ENCODE assay signal across 37 cellular contexts in the genomic region with DNA sequence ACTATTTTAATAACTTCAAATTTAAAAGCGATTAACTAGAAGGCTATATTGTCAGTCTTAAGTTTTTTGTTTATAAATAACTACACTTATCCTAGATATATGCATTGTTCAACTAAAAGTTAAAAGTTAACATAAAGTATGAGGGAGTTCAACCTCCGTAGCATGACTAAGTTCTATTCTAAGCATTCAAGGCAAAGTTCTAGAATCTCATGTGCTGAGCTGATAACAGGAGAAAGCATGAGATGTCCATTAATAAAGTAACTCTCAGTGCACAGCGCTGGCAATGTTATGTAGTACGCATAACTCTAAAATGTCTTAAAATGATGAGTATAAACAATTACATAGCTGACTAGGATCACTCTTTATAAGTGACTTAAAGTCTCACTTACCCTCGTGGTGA.
"Had no signal": no experiment of that assay in that cellular context is flagged by ENCODE, and none has a peak within 500 bp of the region (broad histone marks: within the 10 kb centered on the region; RNA-seq: fewer than 3 reads in every experiment).

No MANE protein-coding gene starts in this region.

- H3K4me1 ChIP-seq: Peyer's patch had no signal

- H3K4me3 ChIP-seq: MG63, Peyer's patch had no signal

- ATAC-seq: activated CD8-positive, alpha-beta memory T cell treated with anti-CD3 and anti-CD28 coated beads, Interleukin-2, amount 10 ng/mL, durations not matched to agents 7 days and 5 days; activated naive CD8-positive, alpha-beta T cell treated with anti-CD3 and anti-CD28 coated beads, Interleukin-2, amount 50 U/mL, for 24 hours; PC-3; Right ventricle myocardium inferior had no signal

- H3K9me3 Mint-ChIP-seq: activated naive CD4-positive, alpha-beta T cell treated with anti-CD3 and anti-CD28 coated beads, Interleukin-2, amount 10 ng/mL, durations not matched to agents 7 days and 5 days had no signal

- H3K4me3 Mint-ChIP-seq: activated B cell treated with CpG ODN at 0.5 μM for 24 hours; activated CD4-positive, alpha-beta memory T cell treated with anti-CD3 and anti-CD28 coated beads, Interleukin-2, amount 10 ng/mL, durations not matched to agents 7 days and 5 days; activated CD8-positive, alpha-beta memory T cell treated with anti-CD3 and anti-CD28 coated beads, Interleukin-2, amount 10 ng/mL, durations not matched to agents 7 days and 5 days; activated naive CD4-positive, alpha-beta T cell treated with anti-CD3 and anti-CD28 coated beads, Interleukin-2, amount 10 ng/mL, durations not matched to agents 7 days and 5 days; activated naive CD8-positive, alpha-beta T cell; activated naive CD8-positive, alpha-beta T cell treated with anti-CD3 and anti-CD28 coated beads, Interleukin-2, amount 50 U/mL, for 24 hours had no signal

- H3K27ac Mint-ChIP-seq: activated B cell treated with CpG ODN at 0.5 μM for 24 hours; activated CD4-positive, alpha-beta memory T cell treated with anti-CD3 and anti-CD28 coated beads, Interleukin-2, amount 10 ng/mL, durations not matched to agents 7 days and 5 days; activated CD8-positive, alpha-beta memory T cell treated with anti-CD3 and anti-CD28 coated beads, Interleukin-2, amount 10 ng/mL, durations not matched to agents 7 days and 5 days; activated naive CD4-positive, alpha-beta T cell treated with anti-CD3 and anti-CD28 coated beads, Interleukin-2, amount 10 ng/mL, durations not matched to agents 7 days and 5 days; activated naive CD8-positive, alpha-beta T cell; activated naive CD8-positive, alpha-beta T cell treated with anti-CD3 and anti-CD28 coated beads, Interleukin-2, amount 50 U/mL, for 24 hours had no signal

- H3K4me1 Mint-ChIP-seq: activated CD4-positive, alpha-beta memory T cell treated with anti-CD3 and anti-CD28 coated beads, Interleukin-2, amount 10 ng/mL, durations not matched to agents 7 days and 5 days; activated naive CD4-positive, alpha-beta T cell treated with anti-CD3 and anti-CD28 coated beads, Interleukin-2, amount 10 ng/mL, durations not matched to agents 7 days and 5 days had no signal

- H3K9me3 ChIP-seq: Peyer's patch had no signal

- H3K36me3 ChIP-seq: brain microvascular endothelial cell, MG63, Peyer's patch had no signal

- H3K27me3 ChIP-seq: brain microvascular endothelial cell, MG63, Peyer's patch had no signal

- H3K27ac ChIP-seq: brain microvascular endothelial cell, Peyer's patch, RWPE1, VCaP had no signal

- DNase-seq: activated B cell treated with CpG ODN at 0.5 μM for 24 hours; activated CD4-positive, alpha-beta memory T cell treated with anti-CD3 and anti-CD28 coated beads, Interleukin-2, amount 10 ng/mL, durations not matched to agents 7 days and 5 days; activated CD4-positive, alpha-beta T cell treated with anti-CD3 and anti-CD28 coated beads for 1 hour; activated CD4-positive, alpha-beta T cell treated with anti-CD3 and anti-CD28 coated beads for 48 hours; activated CD8-positive, alpha-beta memory T cell treated with anti-CD3 and anti-CD28 coated beads for 24 hours; activated CD8-positive, alpha-beta memory T cell treated with anti-CD3 and anti-CD28 coated beads, Interleukin-2, amount 10 ng/mL, durations not matched to agents 7 days and 5 days; activated CD8-positive, alpha-beta memory T cell treated with anti-CD3 and anti-CD28 coated beads, Interleukin-2, amount 50 U/mL, for 48 hours; activated effector memory CD4-positive, alpha-beta T cell treated with Interleukin-2 at 50 U/mL for 16 hours; activated naive CD4-positive, alpha-beta T cell treated with anti-CD3 and anti-CD28 coated beads, Interleukin-2, amount 10 ng/mL, durations not matched to agents 7 days and 5 days; activated naive CD8-positive, alpha-beta T cell treated with anti-CD3 and anti-CD28 coated beads, Interleukin-2, amount 50 U/mL, for 24 hours; activated T-cell treated with anti-CD3 and anti-CD28 coated beads, Interleukin-2, amount 50 U/mL, for 48 hours; amniotic stem cell; aorta; brain microvascular endothelial cell; central memory CD4-positive, alpha-beta T cell; Kasumi-1; KG1; MG63; NCI-H1048; NCI-H1105 treated with DMSO at 0.1 percent for 48 hours; NCI-H1436 treated with DMSO at 0.1 percent for 48 hours; NCI-H1694 treated with DMSO at 0.1 percent for 48 hours; NCI-H2029; NCI-H345; NCI-H524 treated with DMSO at 0.1 percent for 48 hours; NK-92 treated with Interleukin-12 subunit alpha and Interleukin-12 subunit beta, amount 100 ng/mL, for 24 hours; PC-3; Peyer's patch; SIG-M5; SW 1271; T-helper 1 cell; T-helper 2 cell; T-helper 9 cell had no signal
